14 cellular contexts compared by ENCODE assay signal in the genomic region with DNA sequence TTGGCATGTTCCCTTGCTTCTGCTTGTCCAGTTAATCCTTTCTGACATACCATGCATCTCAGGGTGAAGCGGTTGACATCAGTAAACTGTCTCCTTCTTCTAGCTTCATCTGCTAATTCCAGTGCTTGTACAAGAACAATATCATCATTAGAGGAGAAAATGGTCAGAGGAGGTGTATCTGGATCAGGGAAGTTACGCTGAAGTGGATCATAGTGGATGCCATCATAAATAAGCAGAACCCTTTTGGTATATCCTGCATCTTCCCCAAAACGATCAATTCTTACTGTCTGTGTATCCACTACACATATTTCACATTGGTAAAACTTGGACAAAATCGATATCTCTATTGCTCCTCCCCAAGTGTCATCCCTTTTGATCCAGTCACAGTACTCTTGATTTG. TPM values are rescaled to one million over a fixed set of nuclear protein-coding genes. Genes with fewer than 3 reads are reported as not detected.
DNase-seq lines count a peak whose midpoint lies in the region; ATAC-seq and TF ChIP-seq lines count a peak whose summit lies in the region.
"Had no signal": no experiment of that assay in that cellular context is flagged by ENCODE, and none has a peak within 500 bp of the region (broad histone marks: within the 10 kb centered on the region; RNA-seq: fewer than 3 reads in every experiment).

No MANE protein-coding gene starts in this region.

- no peak overlapping the region for H2AK9ac ChIP-seq in IMR-90 (replicated peaks; ENCODE audit: low read depth, low read length, poor library complexity)

- no peak overlapping the region for H2BK5ac ChIP-seq in IMR-90 (ENCODE audit: low read depth, low read length, poor library complexity, severe bottlenecking)

- H3K36me3 ChIP-seq in IMR-90 (ENCODE audit: control insufficient read depth, insufficient read depth, low read length) = peaks cover 7% of the 10 kb centered on the region
- peaks cover 6% of the 10 kb centered on the region for H3K36me3 ChIP-seq in neural cell (ENCODE audit: insufficient read depth, low read length)

- no peak overlapping the region for H3K14ac ChIP-seq in IMR-90 (replicated peaks; ENCODE audit: low read depth, low read length)

- peak overlapping the region; percentile 51 for H3K27ac Mint-ChIP-seq in activated naive CD8-positive, alpha-beta T cell treated with anti-CD3 and anti-CD28 coated beads for 36 hours

- H3K36me3 Mint-ChIP-seq in activated naive CD8-positive, alpha-beta T cell treated with anti-CD3 and anti-CD28 coated beads for 36 hours = peaks cover 10% of the 10 kb centered on the region

- no peaks in the 10 kb centered on the region for H3K9me2 ChIP-seq in neural cell (ENCODE audit: insufficient read depth, low read length)

- peaks cover 44% of the 10 kb centered on the region for H3K79me2 ChIP-seq in neural cell (replicated peaks; ENCODE audit: insufficient read depth, low read length)

- peaks cover 13 to 34% of the 10 kb centered on the region in 2 experiments for H3K79me1 ChIP-seq in IMR-90 (ENCODE audit: low read depth in 1 of 2, low read length in 2 of 2)

- 79% methylated on average over 2 of the region's 4 CpGs; no CpG with 5 or more reads in 1 of the 2 experiments for WGBS in IMR-90 (ENCODE audit: extremely low coverage in 2 of 2, insufficient read length in 1 of 2), 2 experiments

- TF ChIP-seq CTCF in IMR-90 (conservative IDR thresholded peaks at IDR 0.05; ENCODE audit: low read depth, low read length) (no peak), neural cell (IDR thresholded peaks at IDR 0.05; ENCODE audit: poor library complexity, severe bottlenecking) (no peak)

- H3K4me2 ChIP-seq in IMR-90 (ENCODE audit: low read depth, low read length) (peak overlapping the region; percentile 95; the same call in 1 of the 2 replicates), neural cell (ENCODE audit: low read length) (no peak overlapping the region)

- H2AFZ ChIP-seq in IMR-90 (replicated peaks; ENCODE audit: low read length, poor library complexity) (no peak overlapping the region), neural cell (ENCODE audit: low read depth, low read length) (no peak overlapping the region)

- no peaks in the 10 kb centered on the region for H3K27me3 Mint-ChIP-seq in activated naive CD8-positive, alpha-beta T cell treated with anti-CD3 and anti-CD28 coated beads for 36 hours

- H3K23ac ChIP-seq in IMR-90 (ENCODE audit: low read depth, low read length) = no peak overlapping the region

- H4K20me1 ChIP-seq in IMR-90 (ENCODE audit: insufficient read depth, low read length) (peaks cover 10% of the 10 kb centered on the region; the same call in 1 of the 2 replicates), neural cell (ENCODE audit: insufficient read depth) (no peaks in the 10 kb centered on the region)

- peaks cover 4% of the 10 kb centered on the region; the same call in 1 of the 2 replicates for H3K4me1 ChIP-seq in IMR-90 (ENCODE audit: control insufficient read depth, insufficient read depth, low read length)

- H3F3A ChIP-seq in neural cell (ENCODE audit: insufficient read depth, low read length, poor library complexity, severe bottlenecking) = peaks cover 3% of the 10 kb centered on the region

- H4K8ac ChIP-seq in IMR-90 (ENCODE audit: low read depth in 2 of 2, low read length in 2 of 2) = no peak overlapping the region

- H3K9me3 ChIP-seq in IMR-90 (ENCODE audit: control insufficient read depth, insufficient read depth, low read length) (no peaks in the 10 kb centered on the region), neural cell (ENCODE audit: low read length) (no peaks in the 10 kb centered on the region)
- H3K9me3 ChIP-seq: heart right ventricle, neutrophil, tibial nerve had no signal

- H2BK20ac ChIP-seq in IMR-90 (ENCODE audit: low read depth, low read length) = no peak overlapping the region

- TF ChIP-seq POLR2A in IMR-90 (IDR thresholded peaks at IDR 0.05; ENCODE audit: low read depth, low read length) = no peak

- H3K27ac ChIP-seq in IMR-90 (ENCODE audit: insufficient read depth, low read length) = no peak overlapping the region
- H3K27ac ChIP-seq in neural cell (ENCODE audit: low read length) = no peak overlapping the region

- peaks cover 7% of the 10 kb centered on the region for H3K9me1 ChIP-seq in IMR-90 (ENCODE audit: insufficient read depth, low read length)

- no peak overlapping the region for H2AK5ac ChIP-seq in IMR-90 (ENCODE audit: low read depth, low read length)

- H3K4me3 Mint-ChIP-seq in activated naive CD8-positive, alpha-beta T cell treated with anti-CD3 and anti-CD28 coated beads for 36 hours = no peak overlapping the region

- intact Hi-C loops in IMR-90 (cut with micrococcal nuclease) = no loop called here

- no peak overlapping the region for H3K4ac ChIP-seq in IMR-90 (ENCODE audit: low read depth, low read length)

- no peaks in the 10 kb centered on the region for H3K9me3 Mint-ChIP-seq in activated naive CD8-positive, alpha-beta T cell treated with anti-CD3 and anti-CD28 coated beads for 36 hours

- TF ChIP-seq EP300 in neural cell (conservative IDR thresholded peaks at IDR 0.05; ENCODE audit: poor library complexity, severe bottlenecking) = no peak

- dilution Hi-C loops in IMR-90 (cut with HindIII; ENCODE audit: low sequenced_read_pairs, unreplicated experiment) = no loop called here

- no peak overlapping the region for H3K9ac ChIP-seq in IMR-90 (ENCODE audit: low read depth, low read length)
- peak overlapping the region; percentile 4 for H3K9ac ChIP-seq in neural cell (ENCODE audit: low read length)

- ATAC-seq in IMR-90 (ENCODE audit: low read depth) (no peak), HG03442 (IDR thresholded peaks at IDR 0.05; ENCODE audit: unreplicated experiment) (no peak)
- ATAC-seq: heart right ventricle had no signal

- no peak overlapping the region for H2BK15ac ChIP-seq in IMR-90 (ENCODE audit: low read depth, low read length)

- no peak overlapping the region for H2BK120ac ChIP-seq in IMR-90 (ENCODE audit: low read depth, low read length)

- no peak overlapping the region for H3K56ac ChIP-seq in IMR-90 (ENCODE audit: extremely low read depth, insufficient read depth, low read length)

- H4K91ac ChIP-seq in IMR-90 (ENCODE audit: insufficient read depth, low read depth, low read length) = no peak overlapping the region

- H4K5ac ChIP-seq in IMR-90 (ENCODE audit: low read depth, low read length) = no peak overlapping the region

- no peak for DNase-seq in IMR-90
- DNase-seq in activated naive CD8-positive, alpha-beta T cell treated with anti-CD3 and anti-CD28 coated beads for 36 hours = no peak
- no peak for DNase-seq in NCI-H2107 (lab: John Stamatoyannopoulos, UW)
- DNase-seq: activated effector memory CD4-positive, alpha-beta T cell treated with Interleukin-2 at 50 U/mL for 16 hours; dermis blood vessel endothelial cell; DMS79 treated with DMSO at 0.1 percent for 48 hours; heart right ventricle; NCI-H82; stimulated activated CD4-positive, alpha-beta T cell treated with anti-CD3 and anti-CD28 coated beads, Interleukin-4, amount 100 ng/mL, for 24 hours; T1000 had no signal

- H3K4me1 Mint-ChIP-seq in activated naive CD8-positive, alpha-beta T cell treated with anti-CD3 and anti-CD28 coated beads for 36 hours = peaks cover 64% of the 10 kb centered on the region

- CTCF ChIA-PET in IMR-90 (lab: Yijun Ruan, JAX) = interaction anchor here (1.0 kb wide), 1 partner anchor 45 kb away, joined by 3 read pairs; no protein-coding TSS in a partner anchor

- in situ Hi-C loops in IMR-90 (cut with MboI; ENCODE audit: low sequenced_read_pairs) = no loop called here

- peaks cover 4% of the 10 kb centered on the region; the same call in 1 of the 2 replicates for H3K27me3 ChIP-seq in IMR-90 (ENCODE audit: control insufficient read depth, insufficient read depth, low read length)
- H3K27me3 ChIP-seq in neural cell (ENCODE audit: insufficient read depth, low read depth, low read length) = no peaks in the 10 kb centered on the region
- H3K27me3 ChIP-seq: heart right ventricle, neutrophil, tibial nerve had no signal

- no TSS peak for BruUV-seq in IMR-90 (replicated peaks; lab: Mats Ljungman, UMichigan)

- H3K4me3 ChIP-seq in IMR-90 (ENCODE audit: insufficient read depth, low read depth, low read length) (no peak overlapping the region), neural cell (ENCODE audit: low read length) (peak overlapping the region; percentile 89)

- POLR2A ChIA-PET in IMR-90 (lab: Charles Lee; ENCODE audit: unreplicated experiment) = no interaction called here

- TF ChIP-seq RAD21 in IMR-90 (IDR thresholded peaks at IDR 0.05; ENCODE audit: low read length) = no peak
- TF ChIP-seq RAD21 in neural cell (conservative IDR thresholded peaks at IDR 0.05) = no peak

- H3K18ac ChIP-seq in IMR-90 (ENCODE audit: low read depth, low read length) = no peak overlapping the region

RNA-seq across cellular contexts. Expression of gene YOD1, which starts 2.0 kb away (rescaled TPM):
- 5.4 and 10.3 TPM in 2 replicates for total RNA-seq in IMR-90 (2012; rRNA removed)
- polyA plus RNA-seq in IMR-90 (2012; rRNA removed) (1.6 and 1.8 TPM in 2 replicates), neural cell (9.3 and 9.9 TPM in 2 replicates)
- polyA plus RNA-seq in IMR-90 (2012; cell fraction: cytosol; rRNA removed) = 0.17 and 0.26 TPM in 2 replicates
- 0.81 and 3.8 TPM in 2 replicates for polyA plus RNA-seq in IMR-90 (2012; cell fraction: nucleus; rRNA removed; ENCODE audit: low replicate concordance)
- total RNA-seq in activated naive CD8-positive, alpha-beta T cell treated with anti-CD3 and anti-CD28 coated beads for 36 hours = 10 to 100 TPM; 10.8 to 10.9 TPM
- 27.8 and 33.0 TPM in 2 replicates for polyA minus RNA-seq in neural cell

RNA-seq across cellular contexts. Expression of gene PFKFB2, which starts 4.0 kb away (rescaled TPM):
- 1.3 and 1.7 TPM in 2 replicates for total RNA-seq in IMR-90 (2012; rRNA removed)
- polyA plus RNA-seq in IMR-90 (2012; rRNA removed) (0.53 and 0.62 TPM in 2 replicates), neural cell (9.3 and 9.8 TPM in 2 replicates)
- polyA plus RNA-seq in IMR-90 (2012; cell fraction: cytosol; rRNA removed) = 0.14 TPM in 2 replicates
- polyA plus RNA-seq in IMR-90 (2012; cell fraction: nucleus; rRNA removed; ENCODE audit: low replicate concordance) = 0.27 and 1.4 TPM in 2 replicates
- total RNA-seq in activated naive CD8-positive, alpha-beta T cell treated with anti-CD3 and anti-CD28 coated beads for 36 hours = 1 to 10 TPM; 3.9 to 5.2 TPM
- polyA minus RNA-seq in neural cell = 11.9 and 13.1 TPM in 2 replicates

RNA-seq across cellular contexts. Expression of gene C1orf116, which starts 16.5 kb away (rescaled TPM):
- total RNA-seq in IMR-90 (2012; rRNA removed) = under 0.01 TPM in 1 of 2 replicates, not detected in the other
- polyA plus RNA-seq in IMR-90 (2012; rRNA removed) = 0.03 TPM in 1 of 2 replicates, not detected in the other
- 0.01 TPM in 1 of 2 replicates, not detected in the other for polyA plus RNA-seq in IMR-90 (2012; cell fraction: cytosol; rRNA removed)
- polyA plus RNA-seq in IMR-90 (2012; cell fraction: nucleus; rRNA removed; ENCODE audit: low replicate concordance) = 0.01 and 0.03 TPM in 2 replicates
- total RNA-seq in activated naive CD8-positive, alpha-beta T cell treated with anti-CD3 and anti-CD28 coated beads for 36 hours = under 1 TPM in 1 of 2 experiments, not detected in 1; 0.08 TPM
- polyA plus RNA-seq in neural cell = not detected in 2 replicates
- polyA minus RNA-seq in neural cell = not detected in 2 replicates

RNA-seq across cellular contexts. Expression of gene C4BPB, which starts 39.6 kb away (rescaled TPM):
- not detected in 2 replicates for total RNA-seq in IMR-90 (2012; rRNA removed)
- not detected in 2 replicates for polyA plus RNA-seq in IMR-90 (2012; rRNA removed)
- polyA plus RNA-seq in IMR-90 (2012; cell fraction: cytosol; rRNA removed) = not detected in 2 replicates
- polyA plus RNA-seq in IMR-90 (2012; cell fraction: nucleus; rRNA removed; ENCODE audit: low replicate concordance) = not detected in 2 replicates
- total RNA-seq in activated naive CD8-positive, alpha-beta T cell treated with anti-CD3 and anti-CD28 coated beads for 36 hours = 1 to 10 TPM; 1.2 to 1.6 TPM
- polyA plus RNA-seq in neural cell = not detected in 2 replicates
- not detected in 2 replicates for polyA minus RNA-seq in neural cell

RNA-seq across cellular contexts. Expression of gene C4BPA, which starts 55.0 kb away (rescaled TPM):
- not detected in 2 replicates for total RNA-seq in IMR-90 (2012; rRNA removed)
- polyA plus RNA-seq in IMR-90 (2012; rRNA removed) (not detected in 2 replicates), neural cell (not detected in 2 replicates)
- not detected in 2 replicates for polyA plus RNA-seq in IMR-90 (2012; cell fraction: cytosol; rRNA removed)
- not detected in 2 replicates for polyA plus RNA-seq in IMR-90 (2012; cell fraction: nucleus; rRNA removed; ENCODE audit: low replicate concordance)
- not detected for total RNA-seq in activated naive CD8-positive, alpha-beta T cell treated with anti-CD3 and anti-CD28 coated beads for 36 hours
- polyA minus RNA-seq in neural cell = not detected in 2 replicates
- total RNA-seq: heart right ventricle, tibial nerve had no signal
- polyA plus RNA-seq: heart right ventricle had no signal
